ENCODE assay signal across 1 cellular context in genomic region chr12:104622942-104623341, GRCh38.
TF ChIP-seq lines count a peak whose summit lies in the region.

No MANE protein-coding gene starts in this region.

TF ChIP-seq in GM23338, 12 proteins besides CTCF, POLR2A, EP300 and RAD21 (continued from another document):
- TF ChIP-seq REST (IDR thresholded peaks at IDR 0.05; ENCODE audit: unreplicated experiment), result no peak
